In the genomic region with DNA sequence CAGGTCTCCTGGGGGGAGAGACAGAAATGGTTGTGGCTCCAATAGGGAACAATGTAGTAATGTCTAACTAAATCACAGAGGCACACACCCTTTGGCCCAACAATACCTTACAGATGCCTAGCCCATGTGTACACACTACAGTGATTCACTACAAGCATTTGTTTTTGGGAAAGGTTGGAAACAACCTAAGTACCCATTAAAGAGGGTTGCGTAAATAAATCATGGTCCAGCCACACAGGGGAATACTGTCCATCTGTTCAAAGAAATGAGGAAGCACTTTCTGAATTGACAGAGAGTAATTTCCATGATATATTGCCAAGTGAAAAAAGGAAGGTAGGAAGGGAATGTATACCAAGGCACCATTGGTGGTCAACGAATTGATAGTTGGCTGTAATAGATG, we compare ENCODE assay signal across 21 cellular contexts. TPM values are rescaled to one million over a fixed set of nuclear protein-coding genes. Genes with fewer than 3 reads are reported as not detected.
"Had no signal": no experiment of that assay in that cellular context is flagged by ENCODE, and none has a peak within 500 bp of the region (broad histone marks: within the 10 kb centered on the region; RNA-seq: fewer than 3 reads in every experiment).

No MANE protein-coding gene starts in this region.

- H3K36me3 ChIP-seq: left lung, right atrium auricular region, tibial artery, vagina had no signal

- H3K9me3 ChIP-seq: vagina had no signal

- H3K27me3 ChIP-seq: right atrium auricular region, vagina had no signal

- H3K4me3 ChIP-seq: left lung, right atrium auricular region, tibial artery, vagina had no signal

- DNase-seq: activated CD4-positive, CD25-positive, alpha-beta regulatory T cell treated with anti-CD3 and anti-CD28 coated beads, Interleukin-2, amount 50 U/mL, for 72 hours; aorta; dermis blood vessel endothelial cell; effector memory CD8-positive, alpha-beta T cell; erythroblast; hippocampal formation; mesenchymal stem cell; nucleus accumbens; stimulated activated CD4-positive, alpha-beta T cell treated with anti-CD3 and anti-CD28 coated beads, Interleukin-15, amount 100 ng/mL, for 24 hours; stimulated activated CD4-positive, alpha-beta T cell treated with anti-CD3 and anti-CD28 coated beads, Interleukin-4, amount 100 ng/mL, for 24 hours; stimulated activated naive CD4-positive, alpha-beta T cell had no signal

- ATAC-seq: effector memory CD8-positive, alpha-beta T cell; left lung had no signal

- H3K4me1 ChIP-seq: right atrium auricular region, tibial artery, vagina had no signal

- H3K27ac ChIP-seq: left lung, right atrium auricular region, tibial artery, vagina had no signal

RNA-seq across cellular contexts. Expression of gene GFI1B, which starts 30.3 kb away (rescaled TPM):
- total RNA-seq: activated CD8-positive, alpha-beta memory T cell treated with anti-CD3 and anti-CD28 coated beads for 36 hours; activated T-helper 1 cell treated with anti-CD3 and anti-CD28 coated beads, Interleukin-12 subunit alpha, Interleukin-12 subunit beta, Interleukin-2, Interleukin-4 antibody, amounts not matched to agents 30 ng/mL and 10 ng/mL and 1 ng/mL, durations not matched to agents 14 hours and 24 hours and 36 hours; aorta; dermis blood vessel endothelial cell; subcutaneous adipose tissue; T-helper 2 cell treated with Interferon-gamma antibody and Interleukin-4, amounts not matched to agents 100 ng/mL and 5 ng/mL, for 36 hours; vagina had no signal
- polyA plus RNA-seq: aorta, keratinocyte had no signal

RNA-seq across cellular contexts. Expression of gene CEL, which starts 53.0 kb away (rescaled TPM):
- total RNA-seq: skeletal muscle tissue had no signal
